ENCODE assay signal across 11 cellular contexts in the genomic region with DNA sequence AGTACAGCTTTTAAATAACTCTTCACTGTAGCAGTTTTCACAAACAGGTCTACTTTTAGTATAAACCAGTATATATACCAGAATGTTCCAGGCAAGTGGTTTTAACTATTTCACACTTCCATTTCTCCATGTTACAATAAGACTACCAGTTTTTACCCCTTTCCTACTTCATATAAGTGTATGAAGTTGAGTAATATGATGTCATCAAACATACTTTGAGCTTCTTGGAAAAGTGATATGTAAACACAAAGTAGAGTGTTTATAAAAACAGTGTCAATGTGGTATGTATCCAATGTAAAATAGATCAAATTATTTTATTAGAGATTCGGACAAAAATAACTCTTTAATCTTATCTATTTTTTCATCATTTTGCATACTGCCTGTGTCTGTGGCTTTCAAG.
"Had no signal": no experiment of that assay in that cellular context is flagged by ENCODE, and none has a peak within 500 bp of the region (broad histone marks: within the 10 kb centered on the region; RNA-seq: fewer than 3 reads in every experiment).

No MANE protein-coding gene starts in this region.

- ATAC-seq: activated naive CD8-positive, alpha-beta T cell treated with anti-CD3 and anti-CD28 coated beads, Interleukin-2, amount 50 U/mL, for 24 hours; esophagus mucosa; foreskin keratinocyte; stimulated activated memory B cell treated with anti-CD40 and anti-IgM and Interleukin-4, amounts not matched to agents 10 μg/mL and 1 μg/mL and 100 μg/mL, for 72 hours had no signal

- H3K9me3 ChIP-seq: ascending aorta had no signal

- H3K36me3 ChIP-seq: ascending aorta had no signal

- H3K27me3 ChIP-seq: ascending aorta, foreskin keratinocyte had no signal

- DNase-seq: activated B cell treated with CpG ODN at 0.5 μM for 24 hours; activated CD4-positive, alpha-beta T cell treated with anti-CD3 and anti-CD28 coated beads, Interleukin-2, amount 10 ng/mL, durations not matched to agents 24 days and 14 days; activated naive CD4-positive, alpha-beta T cell treated with Interleukin-2 at 50 U/mL for 16 hours; activated naive CD8-positive, alpha-beta T cell treated with anti-CD3 and anti-CD28 coated beads, Interleukin-2, amount 50 U/mL, for 24 hours; foreskin keratinocyte; head of caudate nucleus; substantia nigra had no signal

- H3K4me1 ChIP-seq: foreskin keratinocyte had no signal

- H3K4me3 ChIP-seq: ascending aorta, skin epidermis had no signal

- H3K27ac ChIP-seq: ascending aorta, foreskin keratinocyte, skin epidermis had no signal
